Comparison of ENCODE assay signal across 8 cellular contexts in the genomic region with DNA sequence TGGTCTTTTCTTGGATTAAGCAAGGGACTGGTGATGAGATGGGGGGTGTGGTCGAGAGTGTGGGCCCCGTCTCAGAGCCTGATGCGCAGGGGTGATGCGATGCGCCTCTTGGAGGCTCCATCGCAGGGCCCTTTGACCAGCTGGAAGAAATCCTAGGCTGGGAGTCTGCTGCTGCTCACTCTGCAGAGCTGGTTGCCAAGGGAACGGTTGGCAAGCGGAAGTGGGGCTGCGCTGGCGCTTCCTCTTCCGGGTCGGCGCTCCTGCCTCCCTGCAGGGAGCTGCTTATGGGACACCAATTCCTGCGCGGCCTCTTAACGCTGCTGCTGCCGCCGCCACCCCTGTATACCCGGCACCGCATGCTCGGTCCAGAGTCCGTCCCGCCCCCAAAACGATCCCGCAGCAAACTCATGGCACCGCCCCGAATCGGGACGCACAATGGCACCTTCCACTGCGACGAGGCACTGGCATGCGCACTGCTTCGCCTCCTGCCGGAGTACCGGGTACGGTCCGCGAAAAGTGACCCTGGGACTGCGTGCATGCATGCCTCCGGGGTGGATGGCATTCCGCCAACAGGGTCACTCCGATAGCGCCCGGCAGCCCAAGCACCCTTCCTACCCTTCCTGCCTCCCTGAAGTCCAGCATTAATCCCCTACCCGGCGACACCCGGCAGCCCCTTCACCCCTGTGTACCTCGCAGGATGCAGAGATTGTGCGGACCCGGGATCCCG. TPM values are rescaled to one million over a fixed set of nuclear protein-coding genes. Genes with fewer than 3 reads are reported as not detected.
DNase-seq lines count a peak whose midpoint lies in the region; ATAC-seq and TF ChIP-seq lines count a peak whose summit lies in the region.

Gene MYG1 (plus strand): TSS at position 242 of the 727 bp plus-strand sequence. CDS start 43 bp downstream, at position 285.

- H3K4me3 Mint-ChIP-seq in type B pancreatic cell, result peak within 1 kb of the TSS; percentile 99

- WGBS in adipose tissue, 3 donors, result 1 to 2% (median 1%) methylated on average over 46 to 51 of the region's 51 CpGs
- WGBS in heart right ventricle, 2 donors, result 1% methylated on average over 50 to 51 of the region's 51 CpGs

- peak within 1 kb of the TSS; percentile 78 for H3K4me3 ChIP-seq in GM12864 (ENCODE audit: low read depth, low read length)
- peak within 1 kb of the TSS; percentile 49 to 97 (median 83) for H3K4me3 ChIP-seq in heart right ventricle

- no peaks in the 10 kb centered on the region for H3K27me3 Mint-ChIP-seq in type B pancreatic cell

- no peaks in the 10 kb centered on the region for H3K9me3 ChIP-seq in heart right ventricle

- TF ChIP-seq CTCF in GM12864 (IDR thresholded peaks at IDR 0.05; ENCODE audit: low read depth, low read length, missing control alignments) (peak; percentile 13), heart right ventricle (IDR thresholded peaks at IDR 0.05) (peak in 6 of 9 donors; percentile 6 to 49 (median 30)), type B pancreatic cell (conservative IDR thresholded peaks at IDR 0.05) (peak; percentile 56)

- H3K4me1 Mint-ChIP-seq in type B pancreatic cell (ENCODE audit: unreplicated experiment), result peaks cover 40% of the 10 kb centered on the region

- peak within 1 kb of the TSS; percentile 95 for H3K27ac Mint-ChIP-seq in type B pancreatic cell

- H3K9me3 Mint-ChIP-seq in type B pancreatic cell, result no peaks in the 10 kb centered on the region

- ATAC-seq in HG02610 (IDR thresholded peaks at IDR 0.05; ENCODE audit: unreplicated experiment), result peak; percentile 71
- peak; percentile 71 to 88 (median 81) for ATAC-seq in heart right ventricle

- DNase-seq in GM12864 (ENCODE audit: low read depth), result peak; percentile 72
- DNase-seq in NCI-H1417 treated with DMSO at 0.1 percent for 48 hours (lab: John Stamatoyannopoulos, UW), result peak; percentile 23
- DNase-seq in T follicular helper cell (ENCODE audit: low read depth), result peak; percentile 80
- peak; percentile 84 to 88 for DNase-seq in heart right ventricle
- DNase-seq in posterior cingulate gyrus, result peak; percentile 87 to 99 (median 92)
- peak; percentile 87 for DNase-seq in type B pancreatic cell (ENCODE audit: extremely low spot score, unreplicated experiment)

- peaks cover 0 to 59% (median 13%) of the 10 kb centered on the region in 9 donors for H3K36me3 ChIP-seq in heart right ventricle

- intact Hi-C loops in heart right ventricle (cut with DNase I), result loop anchor here in 2 of 10 donors (1.0 to 10.0 kb wide), 2 partner anchors 22 to 225 kb away; partner anchors contain the start of genes AAAS (in 1 of the 2) and SPRYD3 (in 1 of the 2)
- intact Hi-C loops in posterior cingulate gyrus (cut with DNase I), result loop anchor here (2.0 to 5.0 kb wide), 2 partner anchors 21 to 47 kb away; partner anchors contain the start of gene AAAS

- H3K27ac ChIP-seq in adipose tissue (ENCODE audit: low read depth, low read length) (peak within 1 kb of the TSS; percentile 31), heart right ventricle (peak within 1 kb of the TSS; percentile 23 to 93 (median 80))

- peaks cover 12% of the 10 kb centered on the region for H3K36me3 Mint-ChIP-seq in type B pancreatic cell

- peaks cover 14 to 71% (median 52%) of the 10 kb centered on the region in 9 donors for H3K4me1 ChIP-seq in heart right ventricle

- H3K27me3 ChIP-seq in heart right ventricle, result no peaks in the 10 kb centered on the region

RNA-seq across cellular contexts. Expression of gene MYG1, which starts in this region (rescaled TPM):
- polyA plus RNA-seq in adipose tissue (10 to 100 TPM; 56.1 to 77.2 (median 56.9) TPM), heart right ventricle (100 to 1,000 TPM in 1 of 2 donors, 10 to 100 TPM in 1; 69.4 to 115 TPM)
- total RNA-seq in heart right ventricle (10 to 100 TPM; 26.8 to 40.1 (median 36.0) TPM), type B pancreatic cell (ENCODE audit: low replicate concordance) (44.3 and 58.6 TPM in 2 replicates)

Comparison
In these comparisons a context has a peak if more than half of its experiments do, and no peak if none do; other contexts are left out.
1. Peak in every context shown above with its lines: DNase-seq, ATAC-seq, H3K4me3 ChIP-seq and H3K27ac ChIP-seq.
2. DNase-seq: peak in every context shown above with its lines; median percentile 92 in posterior cingulate gyrus; 87 in type B pancreatic cell; 86 in heart right ventricle; 80 in T follicular helper cell; 72 in GM12864; 23 in NCI-H1417 treated with DMSO at 0.1 percent for 48 hours.